8 cellular contexts compared by ENCODE assay signal in the genomic region with DNA sequence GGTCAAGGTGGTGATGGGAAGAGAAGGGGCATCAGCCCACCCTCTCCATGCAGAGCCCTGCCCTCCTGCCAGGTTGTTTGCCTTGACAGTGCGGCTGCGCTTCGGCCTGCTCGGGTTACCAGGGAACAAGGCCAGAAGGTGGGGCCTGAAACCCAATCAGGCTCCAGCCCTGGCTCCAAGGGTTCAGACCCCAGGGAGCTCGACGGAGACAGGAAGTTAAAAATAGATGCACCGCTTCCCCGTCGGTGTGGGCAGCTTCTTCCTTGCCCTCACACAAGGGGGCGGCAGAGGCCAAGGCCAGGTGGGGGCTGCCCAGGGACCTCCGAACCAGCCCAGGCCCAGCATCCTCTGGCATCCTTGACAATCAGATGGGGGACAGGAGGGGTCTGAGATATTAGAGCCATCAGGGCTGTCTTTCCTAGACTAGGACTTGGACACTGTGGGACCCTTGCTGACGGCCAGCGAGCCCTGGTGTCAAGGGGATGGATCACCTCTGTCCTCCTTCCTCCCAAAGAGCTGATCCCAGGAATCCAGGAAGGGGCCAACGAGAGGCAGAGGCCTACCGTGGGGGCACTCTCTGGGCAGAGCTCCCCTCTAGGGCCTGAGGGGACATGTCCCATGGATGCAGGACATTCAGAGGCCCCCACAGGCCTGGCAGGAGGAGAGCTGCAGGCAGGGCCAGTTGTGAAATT.
DNase-seq lines count a peak whose midpoint lies in the region; ATAC-seq and TF ChIP-seq lines count a peak whose summit lies in the region.

No MANE protein-coding gene starts in this region.

- peaks cover 5% of the 10 kb centered on the region for H3K27me3 Mint-ChIP-seq in glutamatergic neuron (ENCODE audit: unreplicated experiment)

- no peaks in the 10 kb centered on the region for H3K79me2 ChIP-seq in DOHH2 (ENCODE audit: control insufficient read depth, low read length)

- H3K27me3 ChIP-seq in DOHH2 (ENCODE audit: control insufficient read depth, low read length) (peaks cover 12% of the 10 kb centered on the region), MG63 (no peaks in the 10 kb centered on the region)

- TF ChIP-seq CTCF in DOHH2 (IDR thresholded peaks at IDR 0.05; ENCODE audit: low read depth, low read length, poor library complexity, severe bottlenecking), result peak; percentile 56
- peak; percentile 65 for TF ChIP-seq CTCF in VCaP (conservative IDR thresholded peaks at IDR 0.05)
- peak; percentile 49 for TF ChIP-seq CTCF in glutamatergic neuron (IDR thresholded peaks at IDR 0.05; ENCODE audit: partially characterized antibody, unreplicated experiment)

- no peak for ATAC-seq in HG02852 (IDR thresholded peaks at IDR 0.05; ENCODE audit: unreplicated experiment)
- ATAC-seq in GM18517 (IDR thresholded peaks at IDR 0.05; ENCODE audit: unreplicated experiment), result no peak

- H3K4me2 ChIP-seq in DOHH2 (ENCODE audit: low read length), result no peak overlapping the region

- DNase-seq in MG63, result peak; percentile 57
- peak; percentile 66 for DNase-seq in glutamatergic neuron
- DNase-seq in stimulated activated CD4-positive, alpha-beta T cell treated with anti-CD3 and anti-CD28 coated beads, Interleukin-15, amount 100 ng/mL, for 48 hours (ENCODE audit: low read depth in 2 of 2), result peak; percentile 12 to 13
- no peak for DNase-seq in GM19240 (ENCODE audit: insufficient read length, low spot score)

- no peak overlapping the region for H3K27ac Mint-ChIP-seq in glutamatergic neuron (ENCODE audit: unreplicated experiment)

- peaks cover 19% of the 10 kb centered on the region for H3K4me1 Mint-ChIP-seq in glutamatergic neuron (ENCODE audit: low read depth, unreplicated experiment)

- no peaks in the 10 kb centered on the region for H3K4me1 ChIP-seq in DOHH2 (ENCODE audit: control insufficient read depth, low read length)

- no peak overlapping the region for H3K4me3 Mint-ChIP-seq in glutamatergic neuron (ENCODE audit: unreplicated experiment)

- H3F3A ChIP-seq in DOHH2 (ENCODE audit: control insufficient read depth, insufficient read depth), result no peaks in the 10 kb centered on the region

- H3K9me3 ChIP-seq in DOHH2 (ENCODE audit: control insufficient read depth, insufficient read depth, low read length) (peaks cover 2% of the 10 kb centered on the region; the same call in 1 of the 2 replicates), MG63 (peaks cover 5% of the 10 kb centered on the region; the same call in 1 of the 2 replicates)

- no peaks in the 10 kb centered on the region for H4K20me1 ChIP-seq in DOHH2 (ENCODE audit: control insufficient read depth, insufficient read depth, low read depth, low read length)

- no peaks in the 10 kb centered on the region for H3K36me3 Mint-ChIP-seq in glutamatergic neuron (ENCODE audit: unreplicated experiment)

- no peak overlapping the region for H3K27ac ChIP-seq in DOHH2 (ENCODE audit: low read depth, low read length)
- peak overlapping the region; percentile 84; the same call in 1 of the 2 replicates for H3K27ac ChIP-seq in VCaP

- peaks cover 6% of the 10 kb centered on the region for H3K9me3 Mint-ChIP-seq in glutamatergic neuron (ENCODE audit: unreplicated experiment)

- no peaks in the 10 kb centered on the region for H3K36me3 ChIP-seq in DOHH2 (ENCODE audit: control insufficient read depth, low read length)
- H3K36me3 ChIP-seq in MG63, result no peaks in the 10 kb centered on the region

- H3K9me2 ChIP-seq in DOHH2 (replicated peaks; ENCODE audit: control insufficient read depth, low read length), result no peaks in the 10 kb centered on the region

- H3K4me3 ChIP-seq in DOHH2 (ENCODE audit: low read length) (no peak overlapping the region), MG63 (no peak overlapping the region)
